ENCODE assay signal across 1 cellular context in genomic region chr19:46863818-46864629, GRCh38.
TF ChIP-seq lines count a peak whose summit lies in the region.

No MANE protein-coding gene starts in this region.

TF ChIP-seq in IMR-90, 13 proteins besides CTCF, POLR2A, EP300 and RAD21:
- no peak for TF ChIP-seq MXI1 (IDR thresholded peaks at IDR 0.05; ENCODE audit: borderline replicate concordance, low read depth, low read length)
- TF ChIP-seq SMC3 (IDR thresholded peaks at IDR 0.05; ENCODE audit: low read depth, low read length) = no peak
- no peak for TF ChIP-seq MAZ (IDR thresholded peaks at IDR 0.05; ENCODE audit: borderline replicate concordance, low read depth, low read length)
- TF ChIP-seq RCOR1 (IDR thresholded peaks at IDR 0.05; ENCODE audit: insufficient replicate concordance, low read length) = no peak
- no peak for TF ChIP-seq FOS (IDR thresholded peaks at IDR 0.05; ENCODE audit: low read depth, low read length)
